Comparison of ENCODE assay signal across 1 cellular context in genomic region chr6:70398783-70399730, GRCh38.
TF ChIP-seq lines count a peak whose summit lies in the region.

No MANE protein-coding gene starts in this region.

TF ChIP-seq in liver, 16 proteins besides CTCF, POLR2A, EP300 and RAD21 (continued from another document):
- TF ChIP-seq REST (IDR thresholded peaks at IDR 0.05) (peak; percentile 32), RXRA (IDR thresholded peaks at IDR 0.05) (peak; percentile 33 to 35), EGR1 (IDR thresholded peaks at IDR 0.05; ENCODE audit: low read depth in 2 of 2) (no peak), MAX (IDR thresholded peaks at IDR 0.05) (no peak), TAF1 (conservative IDR thresholded peaks at IDR 0.05) (peak; percentile 98), FOXA1 (IDR thresholded peaks at IDR 0.05) (no peak)
